Comparison of ENCODE assay signal across 8 cellular contexts in the genomic region with DNA sequence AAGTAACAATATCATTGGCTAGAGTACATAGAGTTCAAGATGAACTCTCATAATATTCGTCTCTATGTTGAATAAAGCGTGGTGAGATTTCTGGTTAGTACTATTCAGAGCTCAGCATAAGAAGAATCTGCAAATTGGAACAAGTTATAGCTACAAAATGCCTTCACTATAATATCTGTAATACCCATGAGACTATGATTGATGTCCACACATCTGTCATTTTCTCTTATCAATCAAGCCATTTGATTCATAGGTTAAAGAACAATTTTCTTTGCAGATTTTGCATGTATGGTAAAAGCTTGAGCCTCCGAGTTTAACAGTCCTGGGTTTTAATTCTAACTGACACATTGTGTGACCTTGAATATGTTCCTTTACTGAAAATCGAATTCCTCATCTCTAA. TPM values are rescaled to one million over a fixed set of nuclear protein-coding genes. Genes with fewer than 3 reads are reported as not detected.
A peak's percentile ranks its signal among the peaks of the same experiment; 100 is the strongest.
DNase-seq lines count a peak whose midpoint lies in the region; ATAC-seq and TF ChIP-seq lines count a peak whose summit lies in the region.

No MANE protein-coding gene starts in this region.

- H3K4me1 ChIP-seq in left ventricle myocardium inferior (peaks cover 62% of the 10 kb centered on the region), iPS-18a (ENCODE audit: control insufficient read depth, low read depth, low read length) (peaks cover 28% of the 10 kb centered on the region), urinary bladder (ENCODE audit: insufficient read depth) (no peaks in the 10 kb centered on the region)

- H3K36me3 Mint-ChIP-seq in activated T-helper 1 cell treated with anti-CD3 and anti-CD28 coated beads, Interleukin-12 subunit alpha, Interleukin-12 subunit beta, Interleukin-2, Interleukin-4 antibody, amounts not matched to agents 30 ng/mL and 10 ng/mL and 1 ng/mL, durations not matched to agents 14 hours and 24 hours and 36 hours (ENCODE audit: low read depth), result peaks cover 27% of the 10 kb centered on the region

- no peaks in the 10 kb centered on the region for H3K36me3 ChIP-seq in left ventricle myocardium inferior
- H3K36me3 ChIP-seq in iPS-18a (ENCODE audit: control insufficient read depth, low read depth, low read length), result peaks cover 9% of the 10 kb centered on the region
- no peaks in the 10 kb centered on the region for H3K36me3 ChIP-seq in urinary bladder (ENCODE audit: insufficient read depth)

- peaks cover 56% of the 10 kb centered on the region for H3K4me1 Mint-ChIP-seq in activated T-helper 1 cell treated with anti-CD3 and anti-CD28 coated beads, Interleukin-12 subunit alpha, Interleukin-12 subunit beta, Interleukin-2, Interleukin-4 antibody, amounts not matched to agents 30 ng/mL and 10 ng/mL and 1 ng/mL, durations not matched to agents 14 hours and 24 hours and 36 hours (ENCODE audit: low read depth)

- no peak for TF ChIP-seq CTCF in left ventricle myocardium inferior (IDR thresholded peaks at IDR 0.05; ENCODE audit: borderline replicate concordance)

- no peaks in the 10 kb centered on the region for H3K9me3 ChIP-seq in left ventricle myocardium inferior (replicated peaks)
- H3K9me3 ChIP-seq in iPS-18a (ENCODE audit: control insufficient read depth, low read depth, low read length), result no peaks in the 10 kb centered on the region

- DNase-seq in left ventricle myocardium inferior (no peak), left cardiac atrium (no peak)
- DNase-seq in activated T-helper 1 cell treated with anti-CD3 and anti-CD28 coated beads, Interleukin-12 subunit alpha, Interleukin-12 subunit beta, Interleukin-2, Interleukin-4 antibody, amounts not matched to agents 30 ng/mL and 10 ng/mL and 1 ng/mL, durations not matched to agents 14 hours and 24 hours and 36 hours (ENCODE audit: low spot score), result no peak

- H3K27me3 Mint-ChIP-seq in activated T-helper 1 cell treated with anti-CD3 and anti-CD28 coated beads, Interleukin-12 subunit alpha, Interleukin-12 subunit beta, Interleukin-2, Interleukin-4 antibody, amounts not matched to agents 30 ng/mL and 10 ng/mL and 1 ng/mL, durations not matched to agents 14 hours and 24 hours and 36 hours (ENCODE audit: insufficient read depth), result no peaks in the 10 kb centered on the region

- H3K4me3 Mint-ChIP-seq in activated T-helper 1 cell treated with anti-CD3 and anti-CD28 coated beads, Interleukin-12 subunit alpha, Interleukin-12 subunit beta, Interleukin-2, Interleukin-4 antibody, amounts not matched to agents 30 ng/mL and 10 ng/mL and 1 ng/mL, durations not matched to agents 14 hours and 24 hours and 36 hours, result peak overlapping the region; percentile 88

- no peak for ATAC-seq in left cardiac atrium
- ATAC-seq in GM18868 (IDR thresholded peaks at IDR 0.05; ENCODE audit: unreplicated experiment), result no peak
- ATAC-seq in HG03469 (IDR thresholded peaks at IDR 0.05; ENCODE audit: unreplicated experiment), result no peak
- no peak for ATAC-seq in HG03457 (IDR thresholded peaks at IDR 0.05; ENCODE audit: unreplicated experiment)

- H3K27me3 ChIP-seq in left ventricle myocardium inferior (ENCODE audit: low read depth) (no peaks in the 10 kb centered on the region), iPS-18a (ENCODE audit: control insufficient read depth, insufficient read depth, low read length) (no peaks in the 10 kb centered on the region)

- intact Hi-C loops in left ventricle myocardium inferior (cut with micrococcal nuclease) (no loop called here), left cardiac atrium (cut with DNase I) (no loop called here)
- intact Hi-C loops in activated T-helper 1 cell treated with anti-CD3 and anti-CD28 coated beads, Interleukin-12 subunit alpha, Interleukin-12 subunit beta, Interleukin-2, Interleukin-4 antibody, amounts not matched to agents 30 ng/mL and 10 ng/mL and 1 ng/mL, durations not matched to agents 14 hours and 24 hours and 36 hours (cut with micrococcal nuclease), result loop anchor here (5.0 kb wide), 1 partner anchor 586 kb away; a partner anchor contains a TSS

- H3K4me3 ChIP-seq in left ventricle myocardium inferior (peak overlapping the region; percentile 82), iPS-18a (ENCODE audit: low read length) (peak overlapping the region; percentile 83), urinary bladder (ENCODE audit: low read depth, low read length) (peak overlapping the region; percentile 18)

- H3K27ac ChIP-seq in left ventricle myocardium inferior (replicated peaks), result no peak overlapping the region
- no peak overlapping the region for H3K27ac ChIP-seq in iPS-18a (ENCODE audit: low read length)
- no peak overlapping the region for H3K27ac ChIP-seq in urinary bladder (ENCODE audit: low read depth)

- H3K9ac ChIP-seq in iPS-18a (ENCODE audit: low read length), result peak overlapping the region; percentile 98

- no peaks in the 10 kb centered on the region for H3K9me3 Mint-ChIP-seq in activated T-helper 1 cell treated with anti-CD3 and anti-CD28 coated beads, Interleukin-12 subunit alpha, Interleukin-12 subunit beta, Interleukin-2, Interleukin-4 antibody, amounts not matched to agents 30 ng/mL and 10 ng/mL and 1 ng/mL, durations not matched to agents 14 hours and 24 hours and 36 hours

- WGBS in urinary bladder, result 65% methylated on average over 4 of the region's 4 CpGs

- H3K27ac Mint-ChIP-seq in activated T-helper 1 cell treated with anti-CD3 and anti-CD28 coated beads, Interleukin-12 subunit alpha, Interleukin-12 subunit beta, Interleukin-2, Interleukin-4 antibody, amounts not matched to agents 30 ng/mL and 10 ng/mL and 1 ng/mL, durations not matched to agents 14 hours and 24 hours and 36 hours, result peak overlapping the region; percentile 86

RNA-seq across cellular contexts. Expression of a gene that starts 1.4 kb away (rescaled TPM):
- total RNA-seq in left ventricle myocardium inferior (18.1 TPM), left cardiac atrium (10 to 100 TPM; 16.9 to 24.9 TPM), urinary bladder (32.9 TPM)
- total RNA-seq in activated T-helper 1 cell treated with anti-CD3 and anti-CD28 coated beads, Interleukin-12 subunit alpha, Interleukin-12 subunit beta, Interleukin-2, Interleukin-4 antibody, amounts not matched to agents 30 ng/mL and 10 ng/mL and 1 ng/mL, durations not matched to agents 14 hours and 24 hours and 36 hours, result 40.5 and 42.3 TPM in 2 replicates
- 7.8 TPM for polyA plus RNA-seq in urinary bladder

RNA-seq across cellular contexts. Expression of a gene that starts 1.6 kb away (rescaled TPM):
- total RNA-seq in left ventricle myocardium inferior (1.3 TPM), left cardiac atrium (1 to 10 TPM; 2.6 TPM), urinary bladder (14.1 TPM)
- 53.8 and 54.1 TPM in 2 replicates for total RNA-seq in activated T-helper 1 cell treated with anti-CD3 and anti-CD28 coated beads, Interleukin-12 subunit alpha, Interleukin-12 subunit beta, Interleukin-2, Interleukin-4 antibody, amounts not matched to agents 30 ng/mL and 10 ng/mL and 1 ng/mL, durations not matched to agents 14 hours and 24 hours and 36 hours
- 2.0 TPM for polyA plus RNA-seq in urinary bladder

RNA-seq across cellular contexts. Expression of a gene that starts 23.0 kb away (rescaled TPM):
- total RNA-seq in left ventricle myocardium inferior, result 68.2 TPM
- 10 to 100 TPM; 59.9 to 79.5 TPM for total RNA-seq in left cardiac atrium
- total RNA-seq in activated T-helper 1 cell treated with anti-CD3 and anti-CD28 coated beads, Interleukin-12 subunit alpha, Interleukin-12 subunit beta, Interleukin-2, Interleukin-4 antibody, amounts not matched to agents 30 ng/mL and 10 ng/mL and 1 ng/mL, durations not matched to agents 14 hours and 24 hours and 36 hours, result 139 and 141 TPM in 2 replicates
- 38.3 TPM for total RNA-seq in urinary bladder
- polyA plus RNA-seq in urinary bladder, result 56.1 TPM

Comparison
In these comparisons a context has a peak if more than half of its experiments do, and no peak if none do; other contexts are left out.
1. H3K4me3 ChIP-seq: peak in every context shown above with its lines; median percentile 83 in iPS-18a; 82 in left ventricle myocardium inferior; 18 in urinary bladder.